Comparison of ENCODE assay signal across 24 cellular contexts in the genomic region with DNA sequence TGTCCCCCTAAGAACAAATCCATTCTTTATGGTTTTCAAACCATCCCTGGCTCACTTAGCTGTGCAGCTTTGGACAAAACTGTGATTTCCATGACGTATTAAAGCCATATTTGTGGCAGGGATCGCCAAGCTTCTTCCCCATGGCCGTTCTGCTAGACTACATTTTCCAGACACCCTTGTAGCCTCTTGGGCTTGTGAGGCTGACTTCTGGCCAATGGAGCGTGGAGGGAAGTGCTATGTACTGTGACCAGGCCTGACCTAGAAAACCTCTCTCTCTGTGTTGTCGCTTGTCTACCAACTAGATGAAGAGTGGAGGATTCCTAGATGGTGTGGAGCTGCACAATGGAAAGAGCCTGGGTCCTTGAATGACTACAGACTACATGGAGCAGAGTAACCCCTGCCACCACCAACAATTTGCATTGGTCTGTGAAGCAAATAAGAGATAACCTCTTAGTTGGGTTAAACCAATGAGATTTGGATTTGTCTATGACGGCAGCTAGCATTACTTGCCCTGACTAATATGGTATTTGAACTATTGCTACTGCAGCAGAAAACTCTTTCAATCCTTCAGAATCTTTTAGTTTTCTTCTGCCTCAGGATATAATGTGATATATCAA. TPM values are rescaled to one million over a fixed set of nuclear protein-coding genes. Genes with fewer than 3 reads are reported as not detected.
DNase-seq lines count a peak whose midpoint lies in the region; ATAC-seq and TF ChIP-seq lines count a peak whose summit lies in the region.
"Had no signal": no experiment of that assay in that cellular context is flagged by ENCODE, and none has a peak within 500 bp of the region (broad histone marks: within the 10 kb centered on the region; RNA-seq: fewer than 3 reads in every experiment).

No MANE protein-coding gene starts in this region.

- H3K9ac ChIP-seq in Karpas-422 (ENCODE audit: low read length) (no peak overlapping the region), SK-N-SH (no peak overlapping the region)

- WGBS in SK-N-SH (ENCODE audit: low lambda C conversion rate) = 75% methylated on average over 5 of the region's 6 CpGs

- ATAC-seq in GM18498 (IDR thresholded peaks at IDR 0.05; ENCODE audit: unreplicated experiment) (peak; percentile 54), GM21529 (IDR thresholded peaks at IDR 0.05; ENCODE audit: unreplicated experiment) (peak; percentile 71), HG02973 (IDR thresholded peaks at IDR 0.05; ENCODE audit: unreplicated experiment) (no peak)
- ATAC-seq: gastroesophageal sphincter, HepG2, left colon had no signal

- TF ChIP-seq RAD21 in SK-N-SH (IDR thresholded peaks at IDR 0.05; ENCODE audit: low read length) = no peak

- CTCF ChIA-PET in SK-N-SH (lab: Yijun Ruan, JAX) = interaction anchor here (0.8 to 1.1 kb wide), 2 partner anchors 13 to 115 kb away, joined by 3 read pairs; no protein-coding TSS in a partner anchor

- no peak for TF ChIP-seq CTCF in SK-N-SH (IDR thresholded peaks at IDR 0.05)

- no peaks in the 10 kb centered on the region for H3K27me3 ChIP-seq in Karpas-422 (ENCODE audit: low read length)
- peaks cover 4% of the 10 kb centered on the region; the same call in 1 of the 2 replicates for H3K27me3 ChIP-seq in SK-N-SH (ENCODE audit: insufficient read depth)
- H3K27me3 ChIP-seq: transverse colon had no signal

- H2AFZ ChIP-seq in Karpas-422 (ENCODE audit: low read length) (no peak overlapping the region), SK-N-SH (ENCODE audit: low read depth) (no peak overlapping the region)

- H3K9me2 ChIP-seq in Karpas-422 (replicated peaks; ENCODE audit: insufficient read depth, low read length) (no peaks in the 10 kb centered on the region), SK-N-SH (no peaks in the 10 kb centered on the region)

- H3K9me3 ChIP-seq in Karpas-422 (ENCODE audit: low read length) (no peaks in the 10 kb centered on the region), SK-N-SH (no peaks in the 10 kb centered on the region)
- H3K9me3 ChIP-seq: gastroesophageal sphincter, transverse colon had no signal

- TF ChIP-seq EP300 in SK-N-SH (IDR thresholded peaks at IDR 0.05; ENCODE audit: borderline replicate concordance in 1 of 2, low read depth in 1 of 2, low read length in 1 of 2) = no peak

- H3K27ac ChIP-seq in Karpas-422 (ENCODE audit: low read length) (no peak overlapping the region), SK-N-SH (ENCODE audit: low read depth in 2 of 2, low read length in 1 of 2) (no peak overlapping the region), substantia nigra (ENCODE audit: low read depth, low read length, poor library complexity, severe bottlenecking) (no peak overlapping the region)
- H3K27ac ChIP-seq: gastroesophageal sphincter, transverse colon had no signal

- peak overlapping the region; percentile 41 for H3K4me2 ChIP-seq in Karpas-422 (ENCODE audit: low read depth, low read length, poor library complexity, severe bottlenecking)
- no peak overlapping the region for H3K4me2 ChIP-seq in SK-N-SH

- no peaks in the 10 kb centered on the region for H3K36me3 ChIP-seq in Karpas-422 (ENCODE audit: insufficient read depth, low read length)
- no peaks in the 10 kb centered on the region for H3K36me3 ChIP-seq in SK-N-SH (replicated peaks in 1 of 2; ENCODE audit: control insufficient read depth in 1 of 2, insufficient read depth in 2 of 2, low read length in 1 of 2)
- H3K36me3 ChIP-seq: gastroesophageal sphincter, transverse colon had no signal

- H3F3A ChIP-seq in SK-N-SH (replicated peaks; ENCODE audit: insufficient read depth) = no peaks in the 10 kb centered on the region

- H3K79me2 ChIP-seq in Karpas-422 (ENCODE audit: low read length) = no peaks in the 10 kb centered on the region
- no peaks in the 10 kb centered on the region for H3K79me2 ChIP-seq in SK-N-SH (ENCODE audit: insufficient read depth)

- H4K20me1 ChIP-seq in Karpas-422 (ENCODE audit: insufficient read depth, low read depth, low read length) = no peaks in the 10 kb centered on the region
- H4K20me1 ChIP-seq in SK-N-SH (ENCODE audit: insufficient read depth) = no peaks in the 10 kb centered on the region

- POLR2A ChIA-PET in SK-N-SH (lab: Yijun Ruan, JAX) = no interaction called here

- H3K4me1 ChIP-seq in Karpas-422 (ENCODE audit: low read length) (peaks cover 37% of the 10 kb centered on the region), SK-N-SH (ENCODE audit: control insufficient read depth in 1 of 2, insufficient read depth in 2 of 2, low read depth in 1 of 2, low read length in 1 of 2) (no peaks in the 10 kb centered on the region)
- H3K4me1 ChIP-seq: transverse colon had no signal

- H3K4me3 ChIP-seq in Karpas-422 (ENCODE audit: low read length) (no peak overlapping the region), SK-N-SH (ENCODE audit: low read depth in 2 of 2, low read length in 1 of 2) (no peak overlapping the region)
- H3K4me3 ChIP-seq: gastroesophageal sphincter, transverse colon had no signal

- DNase-seq in Karpas-422 = peak; percentile 73
- DNase-seq in SK-N-SH = no peak
- no peak for DNase-seq in substantia nigra (lab: John Stamatoyannopoulos, UW)
- DNase-seq in NCI-H187 treated with DMSO at 0.1 percent for 48 hours (lab: John Stamatoyannopoulos, UW) = no peak
- DNase-seq: activated CD4-positive, alpha-beta T cell treated with anti-CD3 and anti-CD28 coated beads, Interleukin-2, amount 50 U/mL, for 4 hours; activated naive CD4-positive, alpha-beta T cell; AML-193; amygdala; Calu3; caudate nucleus; left colon; NCI-H1417 treated with DMSO at 0.1 percent for 48 hours; NCI-H69; nephron progenitor cell; OCI-M1; SIG-M5; stimulated activated CD4-positive, alpha-beta T cell treated with anti-CD3 and anti-CD28 coated beads, Interleukin-1b, Interleukin-23, amount 100 ng/mL, for 48 hours; transverse colon had no signal

TF ChIP-seq in SK-N-SH, 30 proteins besides CTCF, POLR2A, EP300 and RAD21:
- TF ChIP-seq RXRA (IDR thresholded peaks at IDR 0.05; ENCODE audit: borderline replicate concordance, low read depth) = no peak
TF ChIP-seq in SK-N-SH: peak in this region for 0.

RNA-seq across cellular contexts. Expression of gene MGLL, which starts 22.1 kb away (rescaled TPM):
- 58.0 and 63.3 TPM in 2 replicates for total RNA-seq in Karpas-422 (2014; rRNA removed; shearing (Covaris generic); ENCODE audit: low replicate concordance)
- polyA plus RNA-seq in SK-N-SH (2012; rRNA removed) = 2.0 and 2.2 TPM in 2 replicates
- polyA plus RNA-seq in SK-N-SH (2012; cell fraction: cytosol; rRNA removed) = 1.7 and 2.7 TPM in 2 replicates
- polyA plus RNA-seq in SK-N-SH (2012; cell fraction: nucleus; rRNA removed) = 2.2 and 3.7 TPM in 2 replicates
- total RNA-seq: G401, HepG2 had no signal
- polyA plus RNA-seq: HepG2 had no signal
